ENCODE assay signal across 16 cellular contexts in the genomic region with DNA sequence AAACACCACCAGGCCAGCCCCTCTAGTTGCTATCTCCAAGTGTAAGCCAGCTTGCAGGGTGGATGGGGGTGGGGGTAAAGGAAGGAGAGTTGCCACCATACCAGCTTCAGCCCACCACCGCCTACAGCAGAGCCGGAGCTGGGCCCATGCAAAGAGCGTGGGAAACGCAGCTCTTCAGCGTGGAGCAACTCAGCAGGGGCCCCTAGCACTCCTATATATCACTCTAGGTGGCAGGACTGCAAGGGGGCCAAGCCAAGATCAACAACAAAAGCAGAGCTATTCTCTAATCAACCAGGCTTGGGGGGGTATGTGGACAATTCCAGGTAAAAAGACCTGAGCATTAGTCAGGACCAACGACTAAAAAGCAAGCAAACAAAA.
"Had no signal": no experiment of that assay in that cellular context is flagged by ENCODE, and none has a peak within 500 bp of the region (broad histone marks: within the 10 kb centered on the region; RNA-seq: fewer than 3 reads in every experiment).

No MANE protein-coding gene starts in this region.

- H3K4me2 ChIP-seq: neural progenitor cell had no signal

- H3K9me3 Mint-ChIP-seq: activated CD4-positive, alpha-beta memory T cell treated with anti-CD3 and anti-CD28 coated beads, Interleukin-2, amount 10 ng/mL, durations not matched to agents 7 days and 5 days; activated CD4-positive, alpha-beta T cell treated with anti-CD3 and anti-CD28 coated beads, Interleukin-2, amount 10 ng/mL, durations not matched to agents 7 days and 5 days; activated naive CD4-positive, alpha-beta T cell treated with anti-CD3 and anti-CD28 coated beads, Interleukin-2, amount 10 ng/mL, durations not matched to agents 7 days and 5 days; activated naive CD8-positive, alpha-beta T cell treated with anti-CD3 and anti-CD28 coated beads, Interleukin-2, amount 10 ng/mL, durations not matched to agents 7 days and 5 days; activated T-cell treated with anti-CD3 and anti-CD28 coated beads, Interleukin-2, amount 50 U/mL, for 24 hours; dendritic cell treated with granulocyte-macrophage colony-stimulating factor and Interleukin-4, amounts not matched to agents 40 ng/mL and 50 ng/mL, for 4 days; WTC11 had no signal

- H3K4me1 ChIP-seq: neural progenitor cell, parathyroid adenoma, testis had no signal

- H3K27me3 ChIP-seq: testis had no signal

- DNase-seq: esophagus squamous epithelium, foreskin melanocyte had no signal

- H3K9me3 ChIP-seq: ascending aorta, esophagus squamous epithelium, testis had no signal

- H3K27ac ChIP-seq: ascending aorta, epithelial cell of prostate, esophagus squamous epithelium, neural progenitor cell, parathyroid adenoma, testis had no signal

- H3K4me3 Mint-ChIP-seq: activated CD4-positive, alpha-beta memory T cell treated with anti-CD3 and anti-CD28 coated beads, Interleukin-2, amount 10 ng/mL, durations not matched to agents 7 days and 5 days; activated CD4-positive, alpha-beta T cell treated with anti-CD3 and anti-CD28 coated beads, Interleukin-2, amount 10 ng/mL, durations not matched to agents 7 days and 5 days; activated naive CD4-positive, alpha-beta T cell treated with anti-CD3 and anti-CD28 coated beads, Interleukin-2, amount 10 ng/mL, durations not matched to agents 7 days and 5 days; activated naive CD8-positive, alpha-beta T cell treated with anti-CD3 and anti-CD28 coated beads, Interleukin-2, amount 10 ng/mL, durations not matched to agents 7 days and 5 days; activated T-cell treated with anti-CD3 and anti-CD28 coated beads, Interleukin-2, amount 50 U/mL, for 24 hours; neural progenitor cell had no signal

- H3K36me3 ChIP-seq: ascending aorta, esophagus squamous epithelium, neural progenitor cell had no signal

- H3K9ac ChIP-seq: neural progenitor cell, parathyroid adenoma had no signal

- H2AFZ ChIP-seq: neural progenitor cell, parathyroid adenoma had no signal

- H3K4me3 ChIP-seq: ascending aorta, esophagus squamous epithelium, neural progenitor cell, testis had no signal

- FAIRE-seq: urothelium cell line had no signal

- H3K27ac Mint-ChIP-seq: activated CD4-positive, alpha-beta memory T cell treated with anti-CD3 and anti-CD28 coated beads, Interleukin-2, amount 10 ng/mL, durations not matched to agents 7 days and 5 days; activated CD4-positive, alpha-beta T cell treated with anti-CD3 and anti-CD28 coated beads, Interleukin-2, amount 10 ng/mL, durations not matched to agents 7 days and 5 days; activated naive CD4-positive, alpha-beta T cell treated with anti-CD3 and anti-CD28 coated beads, Interleukin-2, amount 10 ng/mL, durations not matched to agents 7 days and 5 days; activated naive CD8-positive, alpha-beta T cell treated with anti-CD3 and anti-CD28 coated beads, Interleukin-2, amount 10 ng/mL, durations not matched to agents 7 days and 5 days; activated T-cell treated with anti-CD3 and anti-CD28 coated beads, Interleukin-2, amount 50 U/mL, for 24 hours; dendritic cell treated with granulocyte-macrophage colony-stimulating factor and Interleukin-4, amounts not matched to agents 40 ng/mL and 50 ng/mL, for 4 days; naive B cell; neural progenitor cell; WTC11 had no signal

- H3K36me3 Mint-ChIP-seq: activated naive CD8-positive, alpha-beta T cell treated with anti-CD3 and anti-CD28 coated beads, Interleukin-2, amount 10 ng/mL, durations not matched to agents 7 days and 5 days; neural progenitor cell; WTC11 had no signal
